ENCODE assay signal across 9 cellular contexts in genomic region chr1:53485478-53486394, GRCh38. TPM values are rescaled to one million over a fixed set of nuclear protein-coding genes. Genes with fewer than 3 reads are reported as not detected.
DNase-seq lines count a peak whose midpoint lies in the region; ATAC-seq, FAIRE-seq and TF ChIP-seq lines count a peak whose summit lies in the region.
"Had no signal": no experiment of that assay in that cellular context is flagged by ENCODE, and none has a peak within 500 bp of the region (broad histone marks: within the 10 kb centered on the region; RNA-seq: fewer than 3 reads in every experiment).

No MANE protein-coding gene starts in this region.

- intact Hi-C loops in A673 (cut with micrococcal nuclease; ENCODE audit: unreplicated experiment): loop anchor here (2.0 to 5.0 kb wide), 2 partner anchors 197 to 269 kb away; no protein-coding TSS in a partner anchor
- intact Hi-C loops in left colon (cut with DNase I, micrococcal nuclease): loop anchor here (1.0 to 5.0 kb wide), 2 partner anchors 267 to 269 kb away; no protein-coding TSS in a partner anchor

- FAIRE-seq in GM19239 (lab: Jason Lieb, UNC): peak; percentile 21

- DNase-seq in A673 (ENCODE audit: low spot score) (peak; percentile 71), GM19239 (ENCODE audit: insufficient read length, low spot score) (peak; percentile 73), NCI-H2196 treated with DMSO at 0.1 percent for 48 hours (lab: John Stamatoyannopoulos, UW; ENCODE audit: unreplicated experiment) (peak; percentile 39), WTC11 (ENCODE audit: low spot score) (peak; percentile 93), cardiac fibroblast (ENCODE audit: low read depth in 2 of 2) (peak; percentile 87), left colon (peak in 1 of 2 donors; percentile 85)
- DNase-seq in stimulated activated CD4-positive, alpha-beta T cell treated with anti-CD3 and anti-CD28 coated beads, Interleukin-4, amount 100 ng/mL, for 24 hours: peak; percentile 59

- CTCF ChIA-PET in A673 (lab: Charles Lee): interaction anchor here (0.5 to 1.2 kb wide), 5 partner anchors 13 to 313 kb away, joined by 3 to 8 read pairs (median 4); no protein-coding TSS in a partner anchor
- CTCF ChIA-PET in WTC11 (lab: Charles Lee): interaction anchor here (0.5 to 8.7 kb wide), 74 partner anchors 8 to 474 kb away, joined by 3 to 192 read pairs (median 5); no protein-coding TSS in a partner anchor

- POLR2A ChIA-PET in A673 (lab: Charles Lee; ENCODE audit: low non-redundant PET): no interaction called here
- POLR2A ChIA-PET in WTC11 (lab: Charles Lee): no interaction called here

- no peaks in the 10 kb centered on the region for H3K36me3 ChIP-seq in A673 (ENCODE audit: insufficient read depth, low read length, poor library complexity, severe bottlenecking)

- no peak overlapping the region for H3K27ac Mint-ChIP-seq in WTC11

- H3K9me3 Mint-ChIP-seq in WTC11: peaks cover 11% of the 10 kb centered on the region

- H3K4me3 ChIP-seq in A673 (ENCODE audit: low read depth, low read length, poor library complexity, severe bottlenecking): no peak overlapping the region
- H3K4me3 ChIP-seq in cardiac fibroblast (replicated peaks in 1 of 2; ENCODE audit: low read depth in 2 of 2, low read length in 2 of 2): no peak overlapping the region

- no peaks in the 10 kb centered on the region for H3K9me3 ChIP-seq in A673 (ENCODE audit: low read depth, low read length, poor library complexity, severe bottlenecking)

- TF ChIP-seq CTCF in A673 (conservative IDR thresholded peaks at IDR 0.05; ENCODE audit: low read depth, low read length): peak; percentile 76
- TF ChIP-seq CTCF in WTC11 (IDR thresholded peaks at IDR 0.05): peak; percentile 74
- peak; percentile 92 for TF ChIP-seq CTCF in cardiac fibroblast (IDR thresholded peaks at IDR 0.05; ENCODE audit: low read depth, low read length)

- no peaks in the 10 kb centered on the region for H3K27me3 ChIP-seq in A673 (replicated peaks; ENCODE audit: insufficient read depth, low read depth, low read length, poor library complexity)

- H3K36me3 Mint-ChIP-seq in WTC11: no peaks in the 10 kb centered on the region; the same call in 1 of the 2 replicates

- no TSS peak for BruUV-seq in A673 (replicated peaks; lab: Mats Ljungman, UMichigan)

- no peak overlapping the region for H3K4me3 Mint-ChIP-seq in WTC11

- peak; percentile 87 for ATAC-seq in WTC11
- peak; percentile 78 for ATAC-seq in left colon
- ATAC-seq in HG03460 (IDR thresholded peaks at IDR 0.05; ENCODE audit: unreplicated experiment): no peak

- H3K27ac ChIP-seq in A673 (ENCODE audit: low read depth, low read length, poor library complexity, severe bottlenecking): no peak overlapping the region

- H3K4me1 ChIP-seq in A673 (ENCODE audit: insufficient read depth, low read length, poor library complexity, severe bottlenecking): no peaks in the 10 kb centered on the region

- peaks cover 13% of the 10 kb centered on the region for H3K4me1 Mint-ChIP-seq in WTC11

- no peaks in the 10 kb centered on the region; the same call in 1 of the 2 replicates for H3K27me3 Mint-ChIP-seq in WTC11 (ENCODE audit: low read depth)

TF ChIP-seq in WTC11, 78 proteins besides CTCF, POLR2A, EP300 and RAD21 (continues in another document):
- TF ChIP-seq ZNF512 (CRISPR knock-in tag; IDR thresholded peaks at IDR 0.05; ENCODE audit: borderline replicate concordance) (no peak), TP53 (CRISPR knock-in tag; IDR thresholded peaks at IDR 0.05) (no peak), ZNF232 (CRISPR knock-in tag; IDR thresholded peaks at IDR 0.05) (no peak), NR1H2 (CRISPR knock-in tag; IDR thresholded peaks at IDR 0.05) (no peak), ZSCAN18 (CRISPR knock-in tag; IDR thresholded peaks at IDR 0.05) (no peak), JAZF1 (CRISPR knock-in tag; IDR thresholded peaks at IDR 0.05) (no peak), CREM (CRISPR knock-in tag; IDR thresholded peaks at IDR 0.05) (no peak), ZNF425 (CRISPR knock-in tag; conservative IDR thresholded peaks at IDR 0.05) (no peak), MAX (CRISPR knock-in tag; IDR thresholded peaks at IDR 0.05) (0 out of 2 replicates have a peak, but pooled peaks have one; percentile 25), FOXK1 (CRISPR knock-in tag; IDR thresholded peaks at IDR 0.05) (0 out of 2 replicates have a peak, but pooled peaks have one; percentile 20), EMX1 (CRISPR knock-in tag; IDR thresholded peaks at IDR 0.05) (no peak), SOX15 (CRISPR knock-in tag; IDR thresholded peaks at IDR 0.05) (no peak), ARID4B (CRISPR knock-in tag; IDR thresholded peaks at IDR 0.05; ENCODE audit: borderline replicate concordance) (no peak)

RNA-seq across cellular contexts. Expression of gene DMRTB1, which starts 26.5 kb away (rescaled TPM):
- total RNA-seq in A673 (2021) (not detected in 2 replicates), WTC11 (2021) (0.16 to 0.18 TPM (median 0.17 TPM) in 3 replicates), left colon (not detected)
- total RNA-seq: temporal lobe had no signal
